ENCODE assay signal across 3 cellular contexts in the genomic region with DNA sequence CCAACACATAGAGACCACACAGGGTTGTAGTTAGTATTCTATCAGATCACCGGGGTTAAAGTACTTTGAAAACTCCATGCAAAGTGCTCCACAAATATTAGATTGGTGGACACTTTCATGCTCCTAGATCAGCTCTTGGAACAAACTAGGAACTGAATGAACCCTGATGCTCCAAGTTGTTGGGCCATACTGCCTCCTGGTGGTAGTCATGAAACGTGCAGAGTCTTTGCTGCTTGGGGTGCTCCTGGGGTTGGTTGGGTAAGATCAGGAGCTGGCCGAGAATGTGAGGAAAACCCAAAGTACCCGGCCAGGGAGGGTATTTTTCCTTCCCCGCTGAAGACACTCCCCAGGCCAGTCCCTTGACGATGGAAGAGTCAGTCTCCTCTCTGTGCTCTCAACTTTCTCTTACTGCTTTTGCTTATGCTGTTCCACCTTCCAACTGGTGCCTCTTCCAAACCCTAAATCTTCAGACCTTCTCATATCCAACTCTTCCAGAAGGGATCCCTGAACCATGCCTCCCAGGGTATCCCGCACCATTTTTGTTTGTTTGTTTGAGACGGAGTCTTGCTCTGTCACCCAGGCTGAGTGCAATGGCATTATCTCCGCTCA.
TF ChIP-seq lines count a peak whose summit lies in the region.

No MANE protein-coding gene starts in this region.

TF ChIP-seq in A549, 52 proteins besides CTCF, POLR2A, EP300 and RAD21:
- no peak for TF ChIP-seq TP53 (CRISPR knock-in tag; IDR thresholded peaks at IDR 0.05)
- peak; percentile 94 for TF ChIP-seq SMC3 (IDR thresholded peaks at IDR 0.05)
- TF ChIP-seq FOSL2 (IDR thresholded peaks at IDR 0.05): no peak
- no peak for TF ChIP-seq FOSL2 (CRISPR knock-in tag; IDR thresholded peaks at IDR 0.05)
- no peak for TF ChIP-seq HOXA7 (CRISPR knock-in tag; IDR thresholded peaks at IDR 0.05)

TF ChIP-seq in GM12891, 5 proteins besides CTCF, POLR2A, EP300 and RAD21:
- TF ChIP-seq POU2F2 (IDR thresholded peaks at IDR 0.05; ENCODE audit: low read depth, low read length) (no peak), SPI1 (IDR thresholded peaks at IDR 0.05; ENCODE audit: low read depth, low read length) (0 out of 2 replicates have a peak, but pooled peaks have one; percentile 15)
TF ChIP-seq in GM12891: peak in this region for 1.

TF ChIP-seq in HepG2, 621 proteins besides CTCF, POLR2A, EP300 and RAD21 (continues in another document):
- TF ChIP-seq, protein P1, sequence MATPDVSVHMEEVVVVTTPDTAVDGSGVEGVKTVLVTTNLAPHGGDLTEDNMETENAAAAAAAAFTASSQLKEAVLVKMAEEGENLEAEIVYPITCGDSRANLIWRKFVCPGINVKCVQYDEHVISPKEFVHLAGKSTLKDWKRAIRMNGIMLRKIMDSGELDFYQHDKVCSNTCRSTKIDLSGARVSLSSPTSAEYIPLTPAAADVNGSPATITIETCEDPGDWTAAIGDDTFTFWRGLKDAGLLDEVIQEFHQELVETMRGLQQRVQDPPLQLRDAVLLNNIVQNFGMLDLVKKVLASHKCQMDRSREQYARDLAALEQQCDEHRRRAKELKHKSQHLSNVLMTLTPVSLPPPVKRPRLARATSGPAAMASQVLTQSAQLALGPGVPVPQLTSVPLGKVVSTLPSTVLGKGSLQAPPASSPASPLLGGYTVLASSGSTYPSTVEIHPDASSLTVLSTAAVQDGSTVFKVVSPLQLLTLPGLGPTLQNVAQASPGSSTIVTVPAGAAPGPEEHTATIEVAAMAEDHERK (CRISPR knock-in tag; IDR thresholded peaks at IDR 0.05; ENCODE audit: low read depth): no peak
- TF ChIP-seq ZNF572 (CRISPR knock-in tag; IDR thresholded peaks at IDR 0.05) (no peak), ELF1 (CRISPR knock-in tag; IDR thresholded peaks at IDR 0.05) (0 out of 2 replicates have a peak, but pooled peaks have one; percentile 17), CEBPG (CRISPR knock-in tag; IDR thresholded peaks at IDR 0.05) (peak; percentile 34), HDAC2 (CRISPR knock-in tag; IDR thresholded peaks at IDR 0.05) (0 out of 2 replicates have a peak, but pooled peaks have one; percentile 39), ZNF746 (CRISPR knock-in tag; IDR thresholded peaks at IDR 0.05) (no peak), ZNF674 (CRISPR knock-in tag; IDR thresholded peaks at IDR 0.05; ENCODE audit: low read depth) (no peak), SP1 (IDR thresholded peaks at IDR 0.05) (no peak), SP1 (CRISPR knock-in tag; IDR thresholded peaks at IDR 0.05) (no peak), XRCC5 (optimal IDR thresholded peaks at IDR 0.05; ENCODE audit: low read length) (peak; percentile 29), ZNF605 (CRISPR knock-in tag; IDR thresholded peaks at IDR 0.05) (0 out of 2 replicates have a peak, but pooled peaks have one; percentile 31), NFYB (CRISPR knock-in tag; IDR thresholded peaks at IDR 0.05) (no peak), PHF5A (CRISPR knock-in tag; IDR thresholded peaks at IDR 0.05; ENCODE audit: low read depth, unreplicated experiment) (peak; percentile 46), STAG1 (CRISPR knock-in tag; IDR thresholded peaks at IDR 0.05) (peak; percentile 97), ZNF263 (CRISPR knock-in tag; IDR thresholded peaks at IDR 0.05) (0 out of 2 replicates have a peak, but pooled peaks have one; percentile 35), KDM4B (CRISPR knock-in tag; IDR thresholded peaks at IDR 0.05) (peak; percentile 21; the same call in 1 of the 2 replicates), TEAD3 (CRISPR knock-in tag; optimal IDR thresholded peaks at IDR 0.05; ENCODE audit: borderline replicate concordance) (peak; percentile 85), RXRB (CRISPR knock-in tag; IDR thresholded peaks at IDR 0.05; ENCODE audit: borderline replicate concordance) (0 out of 2 replicates have a peak, but pooled peaks have one; percentile 36), MIER2 (CRISPR knock-in tag; IDR thresholded peaks at IDR 0.05) (0 out of 2 replicates have a peak, but pooled peaks have one; percentile 36), GRHL1 (CRISPR knock-in tag; conservative IDR thresholded peaks at IDR 0.05) (no peak), IRF2 (CRISPR knock-in tag; IDR thresholded peaks at IDR 0.05) (0 out of 2 replicates have a peak, but pooled peaks have one; percentile 53), GATAD2A (CRISPR knock-in tag; IDR thresholded peaks at IDR 0.05) (peak; percentile 53; the same call in 1 of the 2 replicates), SRSF1 (optimal IDR thresholded peaks at IDR 0.05; ENCODE audit: low read depth, low read length) (no peak), FOSL2 (CRISPR knock-in tag; IDR thresholded peaks at IDR 0.05) (peak; percentile 33; the same call in 1 of the 2 replicates), HES4 (CRISPR knock-in tag; IDR thresholded peaks at IDR 0.05; ENCODE audit: borderline replicate concordance) (no peak), THAP11 (CRISPR knock-in tag; IDR thresholded peaks at IDR 0.05) (peak; percentile 45; the same call in 1 of the 2 replicates), SAP130 (CRISPR knock-in tag; IDR thresholded peaks at IDR 0.05; ENCODE audit: low read depth) (peak; percentile 23; the same call in 1 of the 2 replicates), REST (IDR thresholded peaks at IDR 0.05; ENCODE audit: borderline replicate concordance in 1 of 2, low read depth in 1 of 2, low read length in 2 of 2) (no peak), KAT8 (CRISPR knock-in tag; IDR thresholded peaks at IDR 0.05) (0 out of 2 replicates have a peak, but pooled peaks have one; percentile 19), FOXM1 (CRISPR knock-in tag; IDR thresholded peaks at IDR 0.05) (no peak), ZNF383 (CRISPR knock-in tag; IDR thresholded peaks at IDR 0.05; ENCODE audit: borderline replicate concordance) (no peak), ERF (CRISPR knock-in tag; IDR thresholded peaks at IDR 0.05) (peak; percentile 44; the same call in 1 of the 2 replicates), ZNF275 (CRISPR knock-in tag; IDR thresholded peaks at IDR 0.05; ENCODE audit: borderline replicate concordance) (no peak), SALL1 (CRISPR knock-in tag; IDR thresholded peaks at IDR 0.05) (0 out of 2 replicates have a peak, but pooled peaks have one; percentile 21)
- TF ChIP-seq, protein P2, sequence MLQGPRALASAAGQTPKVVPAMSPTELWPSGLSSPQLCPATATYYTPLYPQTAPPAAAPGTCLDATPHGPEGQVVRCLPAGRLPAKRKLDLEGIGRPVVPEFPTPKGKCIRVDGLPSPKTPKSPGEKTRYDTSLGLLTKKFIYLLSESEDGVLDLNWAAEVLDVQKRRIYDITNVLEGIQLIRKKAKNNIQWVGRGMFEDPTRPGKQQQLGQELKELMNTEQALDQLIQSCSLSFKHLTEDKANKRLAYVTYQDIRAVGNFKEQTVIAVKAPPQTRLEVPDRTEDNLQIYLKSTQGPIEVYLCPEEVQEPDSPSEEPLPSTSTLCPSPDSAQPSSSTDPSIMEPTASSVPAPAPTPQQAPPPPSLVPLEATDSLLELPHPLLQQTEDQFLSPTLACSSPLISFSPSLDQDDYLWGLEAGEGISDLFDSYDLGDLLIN (CRISPR knock-in tag; IDR thresholded peaks at IDR 0.05; ENCODE audit: borderline replicate concordance): no peak
- TF ChIP-seq, protein P3, sequence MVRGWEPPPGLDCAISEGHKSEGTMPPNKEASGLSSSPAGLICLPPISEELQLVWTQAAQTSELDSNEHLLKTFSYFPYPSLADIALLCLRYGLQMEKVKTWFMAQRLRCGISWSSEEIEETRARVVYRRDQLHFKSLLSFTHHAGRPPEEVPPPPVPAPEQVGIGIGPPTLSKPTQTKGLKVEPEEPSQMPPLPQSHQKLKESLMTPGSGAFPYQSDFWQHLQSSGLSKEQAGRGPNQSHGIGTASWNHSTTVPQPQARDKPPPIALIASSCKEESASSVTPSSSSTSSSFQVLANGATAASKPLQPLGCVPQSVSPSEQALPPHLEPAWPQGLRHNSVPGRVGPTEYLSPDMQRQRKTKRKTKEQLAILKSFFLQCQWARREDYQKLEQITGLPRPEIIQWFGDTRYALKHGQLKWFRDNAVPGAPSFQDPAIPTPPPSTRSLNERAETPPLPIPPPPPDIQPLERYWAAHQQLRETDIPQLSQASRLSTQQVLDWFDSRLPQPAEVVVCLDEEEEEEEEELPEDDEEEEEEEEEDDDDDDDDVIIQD (CRISPR knock-in tag; IDR thresholded peaks at IDR 0.05; ENCODE audit: low read depth): 0 out of 2 replicates have a peak, but pooled peaks have one; percentile 45
- TF ChIP-seq, protein P4, sequence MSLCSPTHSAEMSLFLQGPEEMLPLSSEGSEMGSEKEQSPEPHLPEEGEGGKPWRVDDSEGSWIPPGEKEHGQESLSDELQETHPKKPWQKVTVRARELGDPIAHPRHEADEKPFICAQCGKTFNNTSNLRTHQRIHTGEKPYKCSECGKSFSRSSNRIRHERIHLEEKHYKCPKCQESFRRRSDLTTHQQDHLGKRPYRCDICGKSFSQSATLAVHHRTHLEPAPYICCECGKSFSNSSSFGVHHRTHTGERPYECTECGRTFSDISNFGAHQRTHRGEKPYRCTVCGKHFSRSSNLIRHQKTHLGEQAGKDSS (CRISPR knock-in tag; IDR thresholded peaks at IDR 0.05; ENCODE audit: borderline replicate concordance, low read depth): peak; percentile 67; the same call in 1 of the 2 replicates
- TF ChIP-seq, protein P5, sequence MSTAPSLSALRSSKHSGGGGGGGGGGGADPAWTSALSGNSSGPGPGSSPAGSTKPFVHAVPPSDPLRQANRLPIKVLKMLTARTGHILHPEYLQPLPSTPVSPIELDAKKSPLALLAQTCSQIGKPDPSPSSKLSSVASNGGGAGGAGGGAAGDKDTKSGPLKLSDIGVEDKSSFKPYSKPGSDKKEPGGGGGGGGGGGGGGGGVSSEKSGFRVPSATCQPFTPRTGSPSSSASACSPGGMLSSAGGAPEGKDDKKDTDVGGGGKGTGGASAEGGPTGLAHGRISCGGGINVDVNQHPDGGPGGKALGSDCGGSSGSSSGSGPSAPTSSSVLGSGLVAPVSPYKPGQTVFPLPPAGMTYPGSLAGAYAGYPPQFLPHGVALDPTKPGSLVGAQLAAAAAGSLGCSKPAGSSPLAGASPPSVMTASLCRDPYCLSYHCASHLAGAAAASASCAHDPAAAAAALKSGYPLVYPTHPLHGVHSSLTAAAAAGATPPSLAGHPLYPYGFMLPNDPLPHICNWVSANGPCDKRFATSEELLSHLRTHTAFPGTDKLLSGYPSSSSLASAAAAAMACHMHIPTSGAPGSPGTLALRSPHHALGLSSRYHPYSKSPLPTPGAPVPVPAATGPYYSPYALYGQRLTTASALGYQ (CRISPR knock-in tag; IDR thresholded peaks at IDR 0.05): no peak
- TF ChIP-seq, protein P6, sequence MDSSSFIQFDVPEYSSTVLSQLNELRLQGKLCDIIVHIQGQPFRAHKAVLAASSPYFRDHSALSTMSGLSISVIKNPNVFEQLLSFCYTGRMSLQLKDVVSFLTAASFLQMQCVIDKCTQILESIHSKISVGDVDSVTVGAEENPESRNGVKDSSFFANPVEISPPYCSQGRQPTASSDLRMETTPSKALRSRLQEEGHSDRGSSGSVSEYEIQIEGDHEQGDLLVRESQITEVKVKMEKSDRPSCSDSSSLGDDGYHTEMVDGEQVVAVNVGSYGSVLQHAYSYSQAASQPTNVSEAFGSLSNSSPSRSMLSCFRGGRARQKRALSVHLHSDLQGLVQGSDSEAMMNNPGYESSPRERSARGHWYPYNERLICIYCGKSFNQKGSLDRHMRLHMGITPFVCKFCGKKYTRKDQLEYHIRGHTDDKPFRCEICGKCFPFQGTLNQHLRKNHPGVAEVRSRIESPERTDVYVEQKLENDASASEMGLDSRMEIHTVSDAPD (CRISPR knock-in tag; IDR thresholded peaks at IDR 0.05): no peak
